8 cellular contexts compared by ENCODE assay signal in the genomic region with DNA sequence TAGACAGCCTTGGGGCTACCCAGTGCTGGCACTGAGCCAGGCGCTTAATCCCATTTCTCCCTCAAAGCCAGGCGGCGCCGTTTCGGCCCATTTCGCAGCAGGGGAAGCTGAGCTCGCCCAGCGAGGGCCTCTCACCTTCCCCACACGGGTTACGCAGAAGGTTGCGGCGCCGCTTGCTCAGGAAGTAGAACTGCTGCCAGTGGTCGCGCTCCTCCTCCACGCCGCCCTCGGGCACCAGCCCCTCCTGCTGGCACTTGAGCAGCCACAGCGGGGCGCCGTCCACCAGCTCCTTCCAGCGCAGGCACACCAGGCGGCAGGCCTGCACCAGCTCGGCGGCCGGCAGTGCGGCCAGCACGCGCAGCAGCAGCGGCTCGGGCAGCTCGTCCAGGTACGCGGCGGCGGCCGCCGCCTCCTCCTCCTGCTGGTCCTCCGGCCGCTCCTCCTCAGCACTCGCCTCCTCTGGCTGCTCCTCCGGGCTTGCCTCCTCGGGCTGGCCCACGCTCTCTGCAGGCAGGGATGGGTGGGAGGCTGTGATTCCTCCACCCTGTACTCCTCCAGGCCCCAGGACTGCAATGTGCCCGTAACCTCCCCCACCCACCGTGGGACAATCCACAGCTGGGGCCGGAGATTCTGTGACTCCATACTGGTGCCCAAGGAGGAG. TPM values are rescaled to one million over a fixed set of nuclear protein-coding genes. Genes with fewer than 3 reads are reported as not detected.
DNase-seq lines count a peak whose midpoint lies in the region; ATAC-seq lines count a peak whose summit lies in the region.

No MANE protein-coding gene starts in this region.

- in situ Hi-C loops in G401 (cut with HindIII; ENCODE audit: low sequenced_read_pairs) = no loop called here

- DNase-seq in G401 (ENCODE audit: low spot score) (peak; percentile 62), NCI-H1417 treated with DMSO at 0.1 percent for 48 hours (lab: John Stamatoyannopoulos, UW) (peak; percentile 24), kidney glomerular epithelial cell (lab: John Stamatoyannopoulos, UW) (peak; percentile 67)
- peak; percentile 74 for DNase-seq in central memory CD4-positive, alpha-beta T cell
- DNase-seq in stimulated activated CD4-positive, alpha-beta T cell treated with anti-CD3 and anti-CD28 coated beads, Interleukin-2, amount 100 ng/mL, for 4 hours (ENCODE audit: low read depth) = peak; percentile 55

- ATAC-seq in activated CD4-positive, CD25-positive, alpha-beta regulatory T cell treated with anti-CD3 and anti-CD28 coated beads, Interleukin-2, amount 50 U/mL, for 24 hours = peak; percentile 66 to 67
- ATAC-seq in HG03469 (IDR thresholded peaks at IDR 0.05; ENCODE audit: unreplicated experiment) (no peak), HG02938 (IDR thresholded peaks at IDR 0.05; ENCODE audit: unreplicated experiment) (no peak)

RNA-seq across cellular contexts. Expression of gene FBXO2, which starts 3.8 kb away (rescaled TPM):
- 138 and 175 TPM in 2 replicates for total RNA-seq in G401 (2014; rRNA removed; shearing (Covaris generic))

RNA-seq across cellular contexts. Expression of gene FBXO44, which starts 4.2 kb away (rescaled TPM):
- 37.7 and 39.7 TPM in 2 replicates for total RNA-seq in G401 (2014; rRNA removed; shearing (Covaris generic))

RNA-seq across cellular contexts. Expression of gene FBXO6, which starts 13.5 kb away (rescaled TPM):
- 3.1 TPM in 1 of 2 replicates, not detected in the other for total RNA-seq in G401 (2014; rRNA removed; shearing (Covaris generic))

RNA-seq across cellular contexts. Expression of gene MAD2L2, which starts 30.5 kb away (rescaled TPM):
- 144 and 155 TPM in 2 replicates for total RNA-seq in G401 (2014; rRNA removed; shearing (Covaris generic))

RNA-seq across cellular contexts. Expression of gene DRAXIN, which starts 41.0 kb away (rescaled TPM):
- total RNA-seq in G401 (2014; rRNA removed; shearing (Covaris generic)) = 0.14 and 1.4 TPM in 2 replicates

Comparison
In these comparisons a context has a peak if more than half of its experiments do, and no peak if none do; other contexts are left out.
1. DNase-seq: peak in every context shown above with its lines; median percentile 74 in central memory CD4-positive, alpha-beta T cell; 67 in kidney glomerular epithelial cell; 62 in G401; 55 in stimulated activated CD4-positive, alpha-beta T cell treated with anti-CD3 and anti-CD28 coated beads, Interleukin-2, amount 100 ng/mL, for 4 hours; 24 in NCI-H1417 treated with DMSO at 0.1 percent for 48 hours.
2. ATAC-seq: peak in activated CD4-positive, CD25-positive, alpha-beta regulatory T cell treated with anti-CD3 and anti-CD28 coated beads, Interleukin-2, amount 50 U/mL, for 24 hours (2 of 2); none in HG03469 (single experiment) and HG02938 (single experiment).